29 cellular contexts compared by ENCODE assay signal in genomic region chr11:38648597-38648996, GRCh38.
"Had no signal": no experiment of that assay in that cellular context is flagged by ENCODE, and none has a peak within 500 bp of the region (broad histone marks: within the 10 kb centered on the region; RNA-seq: fewer than 3 reads in every experiment).

No MANE protein-coding gene starts in this region.

- H3K4me1 Mint-ChIP-seq: activated CD8-positive, alpha-beta memory T cell treated with anti-CD3 and anti-CD28 coated beads, Interleukin-2, amount 10 ng/mL, durations not matched to agents 7 days and 5 days; activated naive CD8-positive, alpha-beta T cell treated with anti-CD3 and anti-CD28 coated beads, Interleukin-2, amount 50 U/mL, for 24 hours; WTC11 had no signal

- H3K27me3 ChIP-seq: brain microvascular endothelial cell, Peyer's patch, SJSA1 had no signal

- H3K27ac Mint-ChIP-seq: activated CD8-positive, alpha-beta memory T cell treated with anti-CD3 and anti-CD28 coated beads, Interleukin-2, amount 10 ng/mL, durations not matched to agents 7 days and 5 days; activated naive CD4-positive, alpha-beta T cell treated with anti-CD3 and anti-CD28 coated beads, Interleukin-2, amount 50 U/mL, for 72 hours; activated naive CD8-positive, alpha-beta T cell treated with anti-CD3 and anti-CD28 coated beads, Interleukin-2, amount 50 U/mL, for 24 hours; activated T-cell treated with anti-CD3 and anti-CD28 coated beads, Interleukin-2, amount 50 U/mL, for 24 hours; T-helper 1 cell treated with Interleukin-12 subunit alpha and Interleukin-12 subunit beta and Interleukin-4 antibody, amounts not matched to agents 30 μg/mL and 1 μg/mL, for 36 hours; WTC11 had no signal

- H3K4me3 Mint-ChIP-seq: activated CD8-positive, alpha-beta memory T cell treated with anti-CD3 and anti-CD28 coated beads, Interleukin-2, amount 10 ng/mL, durations not matched to agents 7 days and 5 days; activated naive CD8-positive, alpha-beta T cell treated with anti-CD3 and anti-CD28 coated beads, Interleukin-2, amount 50 U/mL, for 24 hours; activated T-cell treated with anti-CD3 and anti-CD28 coated beads, Interleukin-2, amount 50 U/mL, for 24 hours; T-helper 1 cell treated with Interleukin-12 subunit alpha and Interleukin-12 subunit beta and Interleukin-4 antibody, amounts not matched to agents 30 μg/mL and 1 μg/mL, for 36 hours; WTC11 had no signal

- H3K4me3 ChIP-seq: K562, Peyer's patch, SJSA1 had no signal

- FAIRE-seq: K562 had no signal

- H3K9me3 ChIP-seq: Peyer's patch, SJSA1 had no signal

- H3K27ac ChIP-seq: brain microvascular endothelial cell, Peyer's patch, SJSA1 had no signal

- H3K36me3 Mint-ChIP-seq: activated CD8-positive, alpha-beta memory T cell treated with anti-CD3 and anti-CD28 coated beads, Interleukin-2, amount 10 ng/mL, durations not matched to agents 7 days and 5 days; activated naive CD4-positive, alpha-beta T cell treated with anti-CD3 and anti-CD28 coated beads, Interleukin-2, amount 50 U/mL, for 72 hours had no signal

- ATAC-seq: activated CD8-positive, alpha-beta memory T cell treated with anti-CD3 and anti-CD28 coated beads, Interleukin-2, amount 10 ng/mL, durations not matched to agents 7 days and 5 days; activated naive CD4-positive, alpha-beta T cell treated with anti-CD3 and anti-CD28 coated beads, Interleukin-2, amount 50 U/mL, for 72 hours; activated naive CD8-positive, alpha-beta T cell treated with anti-CD3 and anti-CD28 coated beads, Interleukin-2, amount 50 U/mL, for 24 hours; K562; SK-N-SH treated with all-trans-retinoic acid at 6 μM for 48 hours; WTC11 had no signal

- H3K36me3 ChIP-seq: brain microvascular endothelial cell, Peyer's patch, SJSA1 had no signal

- H3K4me1 ChIP-seq: Peyer's patch, SJSA1 had no signal

- DNase-seq: activated CD4-positive, alpha-beta T cell treated with anti-CD3 and anti-CD28 coated beads for 48 hours; activated CD4-positive, alpha-beta T cell treated with anti-CD3 and anti-CD28 coated beads, Interleukin-2, amount 50 U/mL, for 48 hours; activated CD4-positive, CD25-positive, alpha-beta regulatory T cell treated with anti-CD3 and anti-CD28 coated beads, Interleukin-2, amount 50 U/mL, for 72 hours; activated CD8-positive, alpha-beta memory T cell treated with anti-CD3 and anti-CD28 coated beads, Interleukin-2, amount 10 ng/mL, durations not matched to agents 7 days and 5 days; activated effector memory CD4-positive, alpha-beta T cell treated with anti-CD3 and anti-CD28 coated beads, Interleukin-2, amount 50 U/mL, for 16 hours; activated naive CD4-positive, alpha-beta T cell treated with Interleukin-2 at 50 U/mL for 16 hours; activated naive CD8-positive, alpha-beta T cell treated with anti-CD3 and anti-CD28 coated beads, Interleukin-2, amount 50 U/mL, for 24 hours; activated T-cell treated with anti-CD3 and anti-CD28 coated beads, Interleukin-2, amount 50 U/mL, for 24 hours; amygdala; brain microvascular endothelial cell; cerebellar nuclear complex; Karpas-422; NCI-H1092; NCI-H1417; NCI-H1930; NCI-H2107; NCI-H2171 treated with DMSO at 0.1 percent for 48 hours; NCI-H345; NCI-H510A; NCI-H526 treated with DMSO at 0.1 percent for 48 hours; NCI-H82; Peyer's patch; SHP77 had no signal

- H3K27me3 Mint-ChIP-seq: activated CD8-positive, alpha-beta memory T cell treated with anti-CD3 and anti-CD28 coated beads, Interleukin-2, amount 10 ng/mL, durations not matched to agents 7 days and 5 days; activated naive CD8-positive, alpha-beta T cell treated with anti-CD3 and anti-CD28 coated beads, Interleukin-2, amount 50 U/mL, for 24 hours; activated T-cell treated with anti-CD3 and anti-CD28 coated beads, Interleukin-2, amount 50 U/mL, for 24 hours had no signal
